Comparison of ENCODE assay signal across 1 cellular context in genomic region chr17:20823890-20824289, GRCh38.
TF ChIP-seq lines count a peak whose summit lies in the region.

No MANE protein-coding gene starts in this region.

TF ChIP-seq in HepG2, 621 proteins besides CTCF, POLR2A, EP300 and RAD21 (continued from another document):
- TF ChIP-seq, protein P1, sequence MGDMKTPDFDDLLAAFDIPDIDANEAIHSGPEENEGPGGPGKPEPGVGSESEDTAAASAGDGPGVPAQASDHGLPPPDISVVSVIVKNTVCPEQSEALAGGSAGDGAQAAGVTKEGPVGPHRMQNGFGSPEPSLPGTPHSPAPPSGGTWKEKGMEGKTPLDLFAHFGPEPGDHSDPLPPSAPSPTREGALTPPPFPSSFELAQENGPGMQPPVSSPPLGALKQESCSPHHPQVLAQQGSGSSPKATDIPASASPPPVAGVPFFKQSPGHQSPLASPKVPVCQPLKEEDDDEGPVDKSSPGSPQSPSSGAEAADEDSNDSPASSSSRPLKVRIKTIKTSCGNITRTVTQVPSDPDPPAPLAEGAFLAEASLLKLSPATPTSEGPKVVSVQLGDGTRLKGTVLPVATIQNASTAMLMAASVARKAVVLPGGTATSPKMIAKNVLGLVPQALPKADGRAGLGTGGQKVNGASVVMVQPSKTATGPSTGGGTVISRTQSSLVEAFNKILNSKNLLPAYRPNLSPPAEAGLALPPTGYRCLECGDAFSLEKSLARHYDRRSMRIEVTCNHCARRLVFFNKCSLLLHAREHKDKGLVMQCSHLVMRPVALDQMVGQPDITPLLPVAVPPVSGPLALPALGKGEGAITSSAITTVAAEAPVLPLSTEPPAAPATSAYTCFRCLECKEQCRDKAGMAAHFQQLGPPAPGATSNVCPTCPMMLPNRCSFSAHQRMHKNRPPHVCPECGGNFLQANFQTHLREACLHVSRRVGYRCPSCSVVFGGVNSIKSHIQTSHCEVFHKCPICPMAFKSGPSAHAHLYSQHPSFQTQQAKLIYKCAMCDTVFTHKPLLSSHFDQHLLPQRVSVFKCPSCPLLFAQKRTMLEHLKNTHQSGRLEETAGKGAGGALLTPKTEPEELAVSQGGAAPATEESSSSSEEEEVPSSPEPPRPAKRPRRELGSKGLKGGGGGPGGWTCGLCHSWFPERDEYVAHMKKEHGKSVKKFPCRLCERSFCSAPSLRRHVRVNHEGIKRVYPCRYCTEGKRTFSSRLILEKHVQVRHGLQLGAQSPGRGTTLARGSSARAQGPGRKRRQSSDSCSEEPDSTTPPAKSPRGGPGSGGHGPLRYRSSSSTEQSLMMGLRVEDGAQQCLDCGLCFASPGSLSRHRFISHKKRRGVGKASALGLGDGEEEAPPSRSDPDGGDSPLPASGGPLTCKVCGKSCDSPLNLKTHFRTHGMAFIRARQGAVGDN (CRISPR knock-in tag; IDR thresholded peaks at IDR 0.05): no peak
- TF ChIP-seq ZBTB40 (IDR thresholded peaks at IDR 0.05) (no peak), ZBTB40 (CRISPR knock-in tag; IDR thresholded peaks at IDR 0.05) (no peak), ZNF770 (CRISPR knock-in tag; IDR thresholded peaks at IDR 0.05) (no peak)
